12 cellular contexts compared by ENCODE assay signal in genomic region chr13:26629260-26629659, GRCh38.
A peak's percentile ranks its signal among the peaks of the same experiment; 100 is the strongest.
DNase-seq lines count a peak whose midpoint lies in the region; ATAC-seq and TF ChIP-seq lines count a peak whose summit lies in the region.
"Had no signal": no experiment of that assay in that cellular context is flagged by ENCODE, and none has a peak within 500 bp of the region (broad histone marks: within the 10 kb centered on the region; RNA-seq: fewer than 3 reads in every experiment).

No MANE protein-coding gene starts in this region.

- ATAC-seq in mucosa of descending colon (peak; percentile 54), GM19035 (IDR thresholded peaks at IDR 0.05; ENCODE audit: unreplicated experiment) (no peak), HG03280 (IDR thresholded peaks at IDR 0.05; ENCODE audit: unreplicated experiment) (no peak)

- H3K4me3 ChIP-seq in HFF-Myc (replicated peaks; ENCODE audit: low read depth, low read length) (no peak overlapping the region), choroid plexus epithelial cell (ENCODE audit: low read depth, low read length) (no peak overlapping the region), mucosa of descending colon (no peak overlapping the region)
- H3K4me3 ChIP-seq: SJSA1 had no signal

- DNase-seq in COLO829 (ENCODE audit: low spot score) (peak; percentile 18), HFF-Myc (ENCODE audit: extremely low read depth, low read depth) (no peak), choroid plexus epithelial cell (ENCODE audit: low read depth) (peak; percentile 40), mucosa of descending colon (peak in 1 of 3 donors; percentile 43)
- DNase-seq in activated T-cell treated with anti-CD3 and anti-CD28 coated beads, Interleukin-2, amount 50 U/mL, for 48 hours: no peak
- DNase-seq: activated CD4-positive, CD25-positive, alpha-beta regulatory T cell; MM.1S; retina; substantia nigra had no signal

- H3K9me3 ChIP-seq in mucosa of descending colon: peaks cover 7% of the 10 kb centered on the region
- H3K9me3 ChIP-seq: SJSA1 had no signal

- intact Hi-C loops in mucosa of descending colon (cut with DNase I, micrococcal nuclease): no loop called here

- no peaks in the 10 kb centered on the region for H3K36me3 ChIP-seq in mucosa of descending colon (ENCODE audit: low read depth)
- H3K36me3 ChIP-seq: SJSA1 had no signal

- TF ChIP-seq CTCF in HFF-Myc (IDR thresholded peaks at IDR 0.05; ENCODE audit: low read depth, low read length, missing control alignments) (peak; percentile 11), choroid plexus epithelial cell (conservative IDR thresholded peaks at IDR 0.05; ENCODE audit: low read depth, low read length) (peak; percentile 53), mucosa of descending colon (IDR thresholded peaks at IDR 0.05) (no peak)

- no peaks in the 10 kb centered on the region for H3K4me1 ChIP-seq in mucosa of descending colon (ENCODE audit: low read depth)
- H3K4me1 ChIP-seq: SJSA1 had no signal

Comparison
In these comparisons a context has a peak if more than half of its experiments do, and no peak if none do; other contexts are left out.
1. DNase-seq: peak in COLO829 (single experiment) and choroid plexus epithelial cell (single experiment); none in HFF-Myc (single experiment) and activated T-cell treated with anti-CD3 and anti-CD28 coated beads, Interleukin-2, amount 50 U/mL, for 48 hours (0 of 2).